Comparison of ENCODE assay signal across 8 cellular contexts in genomic region chr22:22321743-22322611, GRCh38.
DNase-seq lines count a peak whose midpoint lies in the region; ATAC-seq and TF ChIP-seq lines count a peak whose summit lies in the region.
"Not testable (repeated sequence)": the region's sequence is repeated elsewhere in the genome, so short reads cannot be mapped to it uniquely, and the experiment has no call there.

No MANE protein-coding gene starts in this region.

- intact Hi-C loops in activated CD4-positive, alpha-beta memory T cell treated with anti-CD3 and anti-CD28 coated beads for 36 hours (cut with micrococcal nuclease) = loop anchor here (1.0 kb wide), 1 partner anchor 114 kb away; no protein-coding TSS in a partner anchor

- H3K9me3 Mint-ChIP-seq in activated CD4-positive, alpha-beta memory T cell treated with anti-CD3 and anti-CD28 coated beads for 36 hours = not testable (repeated sequence)

- not testable (repeated sequence) for H3K27ac Mint-ChIP-seq in activated CD4-positive, alpha-beta memory T cell treated with anti-CD3 and anti-CD28 coated beads for 36 hours

- not testable (repeated sequence) for DNase-seq in BJ (ENCODE audit: low read depth)
- DNase-seq in HUDEP-2 (lab: John Stamatoyannopoulos, UW; ENCODE audit: unreplicated experiment in 76 of 76) (peak in 69 of 76 experiments; percentile 10 to 79 (median 55)), NOMO-1 (lab: John Stamatoyannopoulos, UW; ENCODE audit: unreplicated experiment in 2 of 2) (peak; percentile 6 to 57), dermis blood vessel endothelial cell (peak; percentile 80)
- DNase-seq in activated CD4-positive, alpha-beta memory T cell treated with anti-CD3 and anti-CD28 coated beads for 36 hours = peak; percentile 84
- DNase-seq in stimulated activated CD4-positive, alpha-beta T cell treated with anti-CD3 and anti-CD28 coated beads, Interleukin-4, amount 100 ng/mL, for 48 hours (ENCODE audit: low read depth in 2 of 2) = peak; percentile 61 to 69

- POLR2A ChIA-PET in BJ (lab: Charles Lee); activated CD4-positive, alpha-beta memory T cell treated with anti-CD3 and anti-CD28 coated beads for 36 hours (lab: Charles Lee): not testable (repeated sequence)

- CTCF ChIA-PET in BJ (lab: Yijun Ruan, JAX) = interaction anchor here (0.7 to 1.6 kb wide), 12 partner anchors 9 to 136 kb away, joined by 3 to 8 read pairs (median 3); no protein-coding TSS in a partner anchor
- CTCF ChIA-PET in activated CD4-positive, alpha-beta memory T cell treated with anti-CD3 and anti-CD28 coated beads for 36 hours (lab: Charles Lee) = interaction anchor here (0.9 to 1.9 kb wide), 6 partner anchors 8 to 115 kb away, joined by 3 to 6 read pairs (median 4); no protein-coding TSS in a partner anchor

- TF ChIP-seq CTCF in BJ (IDR thresholded peaks at IDR 0.05; ENCODE audit: insufficient read depth, low read depth, low read length) (peak; percentile 84), liver (IDR thresholded peaks at IDR 0.05; ENCODE audit: low read depth, low read length, missing input control) (peak; percentile 71)

- not testable (repeated sequence) for H3K27me3 Mint-ChIP-seq in activated CD4-positive, alpha-beta memory T cell treated with anti-CD3 and anti-CD28 coated beads for 36 hours

- not testable (repeated sequence) for H3K4me3 Mint-ChIP-seq in activated CD4-positive, alpha-beta memory T cell treated with anti-CD3 and anti-CD28 coated beads for 36 hours

- H3K4me1 Mint-ChIP-seq in activated CD4-positive, alpha-beta memory T cell treated with anti-CD3 and anti-CD28 coated beads for 36 hours (ENCODE audit: low read depth) = not testable (repeated sequence)

- not testable (repeated sequence) for H3K9ac ChIP-seq in liver (ENCODE audit: low read depth in 1 of 2, low read length in 2 of 2)

- peak; percentile 55 for ATAC-seq in GM19468 (IDR thresholded peaks at IDR 0.05; ENCODE audit: extremely low read depth, unreplicated experiment)

- not testable (repeated sequence) for H3K4me1 ChIP-seq in liver (ENCODE audit: control insufficient read depth in 4 of 4, insufficient read depth in 4 of 4, low read length in 3 of 4)

- WGBS in liver = 35% methylated on average over 11 of the region's 11 CpGs

- TF ChIP-seq RAD21 in liver (IDR thresholded peaks at IDR 0.05) = peak; percentile 63 to 76

- not testable (repeated sequence) for H3K9me3 ChIP-seq in liver (ENCODE audit: control insufficient read depth in 4 of 4, low read length in 3 of 4)

- H3K36me3 Mint-ChIP-seq in activated CD4-positive, alpha-beta memory T cell treated with anti-CD3 and anti-CD28 coated beads for 36 hours = not testable (repeated sequence)

- not testable (repeated sequence) for H3K27ac ChIP-seq in liver (ENCODE audit: low read depth in 1 of 2, low read length in 2 of 2)

- H3K36me3 ChIP-seq in BJ (ENCODE audit: control insufficient read depth, insufficient read depth, low read length) (peaks cover 17% of the 10 kb centered on the region), liver (ENCODE audit: control insufficient read depth in 4 of 4, insufficient read depth in 3 of 4, low read depth in 1 of 4, low read length in 3 of 4) (peaks cover 4 to 21% (median 13%) of the 10 kb centered on the region in 4 donors)

- not testable (repeated sequence) for H3K4me3 ChIP-seq in BJ (ENCODE audit: low read depth, low read length); liver (ENCODE audit: low read depth in 1 of 3, low read length in 3 of 3)

- not testable (repeated sequence) for H3K27me3 ChIP-seq in BJ (ENCODE audit: control insufficient read depth, insufficient read depth, low read length); liver (ENCODE audit: control insufficient read depth in 4 of 4, insufficient read depth in 4 of 4, low read length in 3 of 4)
